Comparison of ENCODE assay signal across 27 cellular contexts in the genomic region with DNA sequence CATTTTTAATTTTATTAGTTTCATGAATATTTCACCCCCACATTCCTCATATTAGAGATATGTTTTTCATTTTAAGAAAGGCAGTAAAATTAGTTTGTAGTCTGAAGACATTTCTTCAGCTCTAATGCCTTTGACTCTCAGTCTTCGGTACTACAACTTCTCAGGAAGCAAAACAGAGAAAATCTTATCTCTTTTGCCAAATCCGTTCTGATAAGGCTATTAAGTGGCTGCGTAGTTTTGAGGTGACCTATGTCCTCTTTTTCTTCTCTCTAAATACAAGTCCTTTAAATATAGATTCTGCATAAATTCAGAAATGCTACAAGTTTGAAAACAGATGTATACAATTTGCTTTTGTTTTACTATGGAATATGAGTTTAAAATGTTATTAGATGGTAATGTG.
DNase-seq lines count a peak whose midpoint lies in the region; ATAC-seq, FAIRE-seq and TF ChIP-seq lines count a peak whose summit lies in the region.
"Had no signal": no experiment of that assay in that cellular context is flagged by ENCODE, and none has a peak within 500 bp of the region (broad histone marks: within the 10 kb centered on the region; RNA-seq: fewer than 3 reads in every experiment).

No MANE protein-coding gene starts in this region.

- H3K9me3 ChIP-seq in cardiac muscle cell (ENCODE audit: low read depth) = no peaks in the 10 kb centered on the region
- no peaks in the 10 kb centered on the region for H3K9me3 ChIP-seq in heart left ventricle

- no peak for ATAC-seq in heart left ventricle
- ATAC-seq in omental fat pad (ENCODE audit: low FRiP score) = no peak
- ATAC-seq in GM21423 (IDR thresholded peaks at IDR 0.05; ENCODE audit: unreplicated experiment) = no peak
- ATAC-seq in GM19023 (IDR thresholded peaks at IDR 0.05; ENCODE audit: unreplicated experiment) = no peak
- ATAC-seq: CD8-positive, alpha-beta T cell had no signal

- H3K27me3 ChIP-seq in cardiac muscle cell = no peaks in the 10 kb centered on the region
- no peaks in the 10 kb centered on the region for H3K27me3 ChIP-seq in heart left ventricle
- H3K27me3 ChIP-seq in mesendoderm (ENCODE audit: insufficient read depth, low read length, poor library complexity) = no peaks in the 10 kb centered on the region

- no peak overlapping the region for H3K4ac ChIP-seq in mesendoderm (ENCODE audit: low read depth, low read length)

- no peaks in the 10 kb centered on the region for H3K79me1 ChIP-seq in mesendoderm (ENCODE audit: low read length)

- H2BK5ac ChIP-seq in mesendoderm (ENCODE audit: low read length) = no peak overlapping the region

- no peak overlapping the region for H3K56ac ChIP-seq in mesendoderm (ENCODE audit: low read length)

- FAIRE-seq in endometrium (lab: Jason Lieb, UNC) = peak; percentile 61
- FAIRE-seq: GM12891 had no signal

- no peaks in the 10 kb centered on the region for H3K36me3 ChIP-seq in cardiac muscle cell
- H3K36me3 ChIP-seq in heart left ventricle = no peaks in the 10 kb centered on the region
- no peaks in the 10 kb centered on the region for H3K36me3 ChIP-seq in mesendoderm (ENCODE audit: control insufficient read depth, insufficient read depth, low read length)

- 18 to 30% (median 27%) methylated on average over 3 of the region's 3 CpGs for WGBS in heart left ventricle, 4 donors
- no CpG with 5 or more reads among the region's 3 CpGs for WGBS in mesendoderm (ENCODE audit: extremely low coverage, insufficient coverage, low lambda C conversion rate)

- H3K4me1 ChIP-seq in cardiac muscle cell (ENCODE audit: low read depth) (peaks cover 24% of the 10 kb centered on the region), heart left ventricle (peaks cover 0 to 4% (median 0%) of the 10 kb centered on the region in 12 donors), mesendoderm (ENCODE audit: control insufficient read depth, low read depth, low read length) (no peaks in the 10 kb centered on the region)

- no peak overlapping the region for H3K23ac ChIP-seq in mesendoderm (ENCODE audit: low read length)

- H3K4me2 ChIP-seq in mesendoderm (ENCODE audit: low read length) = no peak overlapping the region

- no peak overlapping the region for H3K9ac ChIP-seq in mesendoderm (ENCODE audit: low read length)
- H3K9ac ChIP-seq: GM23248 had no signal

- no peak overlapping the region for H2AK5ac ChIP-seq in mesendoderm (ENCODE audit: low read length)

- H3K79me2 ChIP-seq in mesendoderm (ENCODE audit: control insufficient read depth, insufficient read depth, low read length) = no peaks in the 10 kb centered on the region

- DNase-seq in cardiac muscle cell (ENCODE audit: low read depth in 1 of 2, low spot score in 1 of 2) = peak; percentile 20 to 50
- DNase-seq in heart left ventricle = no peak
- DNase-seq in mesendoderm = peak; percentile 51
- no peak for DNase-seq in omental fat pad (ENCODE audit: low spot score)
- DNase-seq: CD8-positive, alpha-beta T cell; DMS 273 treated with DMSO at 0.1 percent for 48 hours; DMS79 treated with DMSO at 0.1 percent for 48 hours; GF-D8; GM23248; H7; Kasumi-1; NCI-H1092 treated with DMSO at 0.1 percent for 48 hours; NCI-H1436; NCI-H187; NCI-H2081 treated with DMSO at 0.1 percent for 48 hours; NCI-H2171; NCI-H226; NCI-H510A; NCI-H69; Right ventricle myocardium superior; RPMI8226 had no signal

- intact Hi-C loops in heart left ventricle (cut with DNase I) = no loop called here

- H4K5ac ChIP-seq in mesendoderm (ENCODE audit: low read length) = no peak overlapping the region

- H3K4me3 ChIP-seq in cardiac muscle cell = no peak overlapping the region
- H3K4me3 ChIP-seq in heart left ventricle = no peak overlapping the region
- no peak overlapping the region for H3K4me3 ChIP-seq in mesendoderm (ENCODE audit: low read length)
- H3K4me3 ChIP-seq: GM23248 had no signal

- TF ChIP-seq POLR2A in heart left ventricle (IDR thresholded peaks at IDR 0.05) = no peak

- H2BK15ac ChIP-seq in mesendoderm (replicated peaks; ENCODE audit: low read depth) = no peak overlapping the region

- no peak overlapping the region for H3K18ac ChIP-seq in mesendoderm (ENCODE audit: low read length)

- TF ChIP-seq CTCF in cardiac muscle cell (IDR thresholded peaks at IDR 0.05; ENCODE audit: low read depth, low read length) = no peak
- no peak for TF ChIP-seq CTCF in heart left ventricle (IDR thresholded peaks at IDR 0.05)
- no peak for TF ChIP-seq CTCF in omental fat pad (IDR thresholded peaks at IDR 0.05)

- no peak overlapping the region for H4K8ac ChIP-seq in mesendoderm (ENCODE audit: low read depth, low read length)

- no peak overlapping the region for H2BK120ac ChIP-seq in mesendoderm (ENCODE audit: low read depth, low read length)

- H3K27ac ChIP-seq in cardiac muscle cell (peak overlapping the region; percentile 1), heart left ventricle (no peak overlapping the region), mesendoderm (ENCODE audit: low read depth, low read length) (no peak overlapping the region)
- H3K27ac ChIP-seq: 22Rv1, C4-2B, GM23248 had no signal

Comparison
In these comparisons a context has a peak if more than half of its experiments do, and no peak if none do; other contexts are left out.
1. DNase-seq: peak in cardiac muscle cell (2 of 2) and mesendoderm (single experiment); none in heart left ventricle (0 of 5) and omental fat pad (single experiment).